Comparison of ENCODE assay signal across 18 cellular contexts in genomic region chr7:142328006-142328405, GRCh38.
DNase-seq lines count a peak whose midpoint lies in the region; ATAC-seq and TF ChIP-seq lines count a peak whose summit lies in the region.
"Had no signal": no experiment of that assay in that cellular context is flagged by ENCODE, and none has a peak within 500 bp of the region (broad histone marks: within the 10 kb centered on the region; RNA-seq: fewer than 3 reads in every experiment).

No MANE protein-coding gene starts in this region.

- DNase-seq in stimulated activated naive CD8-positive, alpha-beta T cell treated with anti-CD3 and anti-CD28 coated beads, Interleukin-15, amount 100 ng/mL, for 72 hours, result no peak
- DNase-seq in stimulated activated naive CD8-positive, alpha-beta T cell treated with anti-CD3 and anti-CD28 coated beads, Interleukin-15, Interleukin-2, amounts not matched to agents 100 U/mL and 50 U/mL, for 24 hours, result no peak
- DNase-seq in SK-N-DZ (ENCODE audit: low spot score) (peak; percentile 39), glutamatergic neuron (peak; percentile 78), type B pancreatic cell (ENCODE audit: extremely low spot score, unreplicated experiment) (no peak), natural killer cell (no peak)
- DNase-seq: dermis blood vessel endothelial cell; erythroblast; GF-D8; IMR-90; left ventricle myocardium superior; MV-4-11; pancreas; Peyer's patch; stimulated activated CD4-positive, alpha-beta T cell treated with anti-CD3 and anti-CD28 coated beads, Interleukin-2, amount 100 ng/mL, for 24 hours had no signal

- peaks cover 50% of the 10 kb centered on the region for H3K27me3 Mint-ChIP-seq in stimulated activated naive CD8-positive, alpha-beta T cell treated with anti-CD3 and anti-CD28 coated beads, Interleukin-15, amount 100 ng/mL, for 72 hours
- peaks cover 17% of the 10 kb centered on the region for H3K27me3 Mint-ChIP-seq in glutamatergic neuron (ENCODE audit: unreplicated experiment)
- peaks cover 4% of the 10 kb centered on the region for H3K27me3 Mint-ChIP-seq in type B pancreatic cell
- peaks cover 19 to 22% of the 10 kb centered on the region in 2 donors for H3K27me3 Mint-ChIP-seq in natural killer cell (ENCODE audit: low read depth in 2 of 2)

- H3K27ac Mint-ChIP-seq in stimulated activated naive CD8-positive, alpha-beta T cell treated with anti-CD3 and anti-CD28 coated beads, Interleukin-15, amount 100 ng/mL, for 72 hours, result no peak overlapping the region
- H3K27ac Mint-ChIP-seq in glutamatergic neuron (ENCODE audit: unreplicated experiment), result peak overlapping the region; percentile 100
- H3K27ac Mint-ChIP-seq in type B pancreatic cell, result no peak overlapping the region
- no peak overlapping the region for H3K27ac Mint-ChIP-seq in natural killer cell

- no peaks in the 10 kb centered on the region for H3K9me3 Mint-ChIP-seq in stimulated activated naive CD8-positive, alpha-beta T cell treated with anti-CD3 and anti-CD28 coated beads, Interleukin-15, amount 100 ng/mL, for 72 hours
- H3K9me3 Mint-ChIP-seq in glutamatergic neuron (ENCODE audit: unreplicated experiment) (peaks cover 17% of the 10 kb centered on the region), type B pancreatic cell (no peaks in the 10 kb centered on the region), natural killer cell (no peaks in the 10 kb centered on the region)

- H3K4me3 Mint-ChIP-seq in stimulated activated naive CD8-positive, alpha-beta T cell treated with anti-CD3 and anti-CD28 coated beads, Interleukin-15, amount 100 ng/mL, for 72 hours, result peak overlapping the region; percentile 24 to 47
- H3K4me3 Mint-ChIP-seq in glutamatergic neuron (ENCODE audit: unreplicated experiment) (peak overlapping the region; percentile 84), type B pancreatic cell (no peak overlapping the region), natural killer cell (no peak overlapping the region)

- ATAC-seq in stimulated activated naive CD8-positive, alpha-beta T cell treated with anti-CD3 and anti-CD28 coated beads, Interleukin-15, amount 100 ng/mL, for 72 hours, result no peak
- ATAC-seq in stimulated activated naive CD8-positive, alpha-beta T cell treated with anti-CD3 and anti-CD28 coated beads, Interleukin-15, Interleukin-2, amounts not matched to agents 100 U/mL and 50 U/mL, for 24 hours, result no peak
- ATAC-seq in natural killer cell, result no peak
- no peak for ATAC-seq in GM18867 (IDR thresholded peaks at IDR 0.05; ENCODE audit: unreplicated experiment)
- no peak for ATAC-seq in GM19452 (IDR thresholded peaks at IDR 0.05; ENCODE audit: unreplicated experiment)
- ATAC-seq: left ventricle myocardium superior, pancreas, SK-N-SH treated with all-trans-retinoic acid at 6 μM for 48 hours had no signal

- H3K36me3 Mint-ChIP-seq in glutamatergic neuron (ENCODE audit: unreplicated experiment) (no peaks in the 10 kb centered on the region), type B pancreatic cell (no peaks in the 10 kb centered on the region), natural killer cell (no peaks in the 10 kb centered on the region)

- peaks cover 14% of the 10 kb centered on the region for H3K4me1 Mint-ChIP-seq in stimulated activated naive CD8-positive, alpha-beta T cell treated with anti-CD3 and anti-CD28 coated beads, Interleukin-15, amount 100 ng/mL, for 72 hours
- H3K4me1 Mint-ChIP-seq in glutamatergic neuron (ENCODE audit: low read depth, unreplicated experiment) (peaks cover 56% of the 10 kb centered on the region), type B pancreatic cell (ENCODE audit: unreplicated experiment) (peaks cover 8% of the 10 kb centered on the region), natural killer cell (no peaks in the 10 kb centered on the region)

- no peak for TF ChIP-seq CTCF in glutamatergic neuron (IDR thresholded peaks at IDR 0.05; ENCODE audit: partially characterized antibody, unreplicated experiment)
- TF ChIP-seq CTCF in type B pancreatic cell (conservative IDR thresholded peaks at IDR 0.05), result no peak
- no peak for TF ChIP-seq CTCF in natural killer cell (IDR thresholded peaks at IDR 0.05)

- intact Hi-C loops in natural killer cell (cut with micrococcal nuclease), result no loop called here

Comparison
In these comparisons a context has a peak if more than half of its experiments do, and no peak if none do; other contexts are left out.
1. DNase-seq: peak in SK-N-DZ (single experiment) and glutamatergic neuron (single experiment); none in stimulated activated naive CD8-positive, alpha-beta T cell treated with anti-CD3 and anti-CD28 coated beads, Interleukin-15, amount 100 ng/mL, for 72 hours (0 of 2), stimulated activated naive CD8-positive, alpha-beta T cell treated with anti-CD3 and anti-CD28 coated beads, Interleukin-15, Interleukin-2, amounts not matched to agents 100 U/mL and 50 U/mL, for 24 hours (single experiment), type B pancreatic cell (single experiment) and natural killer cell (single experiment).
2. H3K4me3 Mint-ChIP-seq: peak in stimulated activated naive CD8-positive, alpha-beta T cell treated with anti-CD3 and anti-CD28 coated beads, Interleukin-15, amount 100 ng/mL, for 72 hours (2 of 2) and glutamatergic neuron (single experiment); none in type B pancreatic cell (single experiment) and natural killer cell (single experiment).